ENCODE assay signal across 20 cellular contexts in the genomic region with DNA sequence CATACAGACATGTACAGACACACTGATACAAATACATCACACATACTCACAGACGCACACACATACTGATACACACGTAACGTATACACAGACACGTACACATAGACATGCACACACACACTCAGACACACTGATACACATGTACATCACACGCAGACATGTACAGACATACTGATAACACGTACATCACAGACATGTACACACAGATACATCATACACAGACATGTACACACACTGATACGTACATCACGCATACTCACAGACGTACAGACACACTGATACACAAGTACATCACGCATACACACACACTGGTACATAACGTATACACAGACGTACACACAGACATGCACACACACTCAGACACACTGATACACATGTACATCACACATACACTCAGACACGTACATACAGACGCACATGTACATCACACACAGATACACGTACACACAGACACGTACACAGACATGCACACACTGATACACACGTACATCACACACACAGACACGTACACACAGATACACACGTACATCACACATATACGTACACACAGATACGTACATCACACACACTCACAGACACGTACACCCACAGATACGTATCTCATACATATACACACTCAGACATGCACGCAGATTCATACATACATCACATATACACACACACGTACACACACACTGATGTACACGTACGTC. TPM values are rescaled to one million over a fixed set of nuclear protein-coding genes. Genes with fewer than 3 reads are reported as not detected.
A peak's percentile ranks its signal among the peaks of the same experiment; 100 is the strongest.
DNase-seq lines count a peak whose midpoint lies in the region; ATAC-seq, FAIRE-seq and TF ChIP-seq lines count a peak whose summit lies in the region.
"Had no signal": no experiment of that assay in that cellular context is flagged by ENCODE, and none has a peak within 500 bp of the region (broad histone marks: within the 10 kb centered on the region; RNA-seq: fewer than 3 reads in every experiment).

No MANE protein-coding gene starts in this region.

- H3K27me3 ChIP-seq in HepG2 (ENCODE audit: control insufficient read depth in 1 of 2, insufficient read depth in 2 of 2, low read length in 2 of 2), result no peaks in the 10 kb centered on the region; a peak in 1 of 5 replicates
- no peaks in the 10 kb centered on the region for H3K27me3 ChIP-seq in right lobe of liver
- H3K27me3 ChIP-seq in K562 (ENCODE audit: control insufficient read depth in 2 of 2, insufficient read depth in 2 of 2, low read length in 2 of 2), result no peaks in the 10 kb centered on the region; a peak in 1 of 5 replicates
- H3K27me3 ChIP-seq in iPS-20b (ENCODE audit: insufficient read depth, low read length), result no peaks in the 10 kb centered on the region
- H3K27me3 ChIP-seq in subcutaneous abdominal adipose tissue (ENCODE audit: control insufficient read depth in 5 of 5, insufficient read depth in 4 of 5, low read length in 5 of 5), result no peaks in the 10 kb centered on the region
- H3K27me3 ChIP-seq: Peyer's patch had no signal

- H3K9me1 ChIP-seq in K562 (ENCODE audit: control insufficient read depth, insufficient read depth, low read length), result no peaks in the 10 kb centered on the region

- TF ChIP-seq CTCF in HepG2 (CRISPR knock-in tag; IDR thresholded peaks at IDR 0.05), result no peak
- TF ChIP-seq CTCF in right lobe of liver (IDR thresholded peaks at IDR 0.05), result no peak
- TF ChIP-seq CTCF in K562 (IDR thresholded peaks at IDR 0.05 in 2 of 3, conservative IDR thresholded peaks at IDR 0.05 in 1 of 3; ENCODE audit: insufficient read depth in 2 of 3, low read depth in 1 of 3, low read length in 3 of 3), result no peak

- peaks cover 14% of the 10 kb centered on the region for H3K79me2 ChIP-seq in HepG2 (ENCODE audit: insufficient read depth, low read length)
- no peaks in the 10 kb centered on the region for H3K79me2 ChIP-seq in K562 (ENCODE audit: control insufficient read depth, insufficient read depth, low read length)

- H3K9me3 ChIP-seq in HepG2 (ENCODE audit: low read length) (peaks cover 80% of the 10 kb centered on the region), right lobe of liver (peaks cover 0 to 25% (median 8%) of the 10 kb centered on the region in 4 donors), K562 (replicated peaks; ENCODE audit: control insufficient read depth, insufficient read depth, low read depth, low read length) (peaks cover 22% of the 10 kb centered on the region), iPS-20b (ENCODE audit: insufficient read depth, low read depth, low read length) (peaks cover 94% of the 10 kb centered on the region), subcutaneous abdominal adipose tissue (ENCODE audit: control insufficient read depth in 5 of 5, low read length in 5 of 5) (peaks cover 32 to 74% (median 70%) of the 10 kb centered on the region in 5 donors)

- 98% methylated on average over 27 of the region's 27 CpGs for WGBS in HepG2 (ENCODE audit: low lambda C conversion rate)
- 91% methylated on average over 26 of the region's 27 CpGs for WGBS in right lobe of liver (ENCODE audit: insufficient coverage, low coverage, low lambda C conversion rate, missing lambda C conversion rate)
- 28% methylated on average over 27 of the region's 27 CpGs for WGBS in K562 (ENCODE audit: insufficient coverage, low coverage, missing lambda C conversion rate)

- H4K20me1 ChIP-seq in HepG2 (ENCODE audit: insufficient read depth, low read length) (no peaks in the 10 kb centered on the region), K562 (replicated peaks; ENCODE audit: control insufficient read depth, insufficient read depth, low read length) (no peaks in the 10 kb centered on the region)

- no peak for TF ChIP-seq RAD21 in HepG2 (CRISPR knock-in tag; IDR thresholded peaks at IDR 0.05)
- no peak for TF ChIP-seq RAD21 in K562 (CRISPR knock-in tag; conservative IDR thresholded peaks at IDR 0.05 in 1 of 2, IDR thresholded peaks at IDR 0.05 in 1 of 2)

- H3K36me3 ChIP-seq in HepG2 (replicated peaks in 1 of 2; ENCODE audit: control insufficient read depth in 1 of 2, insufficient read depth in 2 of 2, low read length in 2 of 2) (peaks cover 4 to 12% of the 10 kb centered on the region in 2 experiments; a peak in 4 of 5 replicates), right lobe of liver (peaks cover 0 to 17% (median 0%) of the 10 kb centered on the region in 4 donors), K562 (ENCODE audit: control insufficient read depth, insufficient read depth, low read length) (no peaks in the 10 kb centered on the region; the same call in 2 of the 3 replicates), iPS-20b (ENCODE audit: insufficient read depth, low read depth, low read length) (no peaks in the 10 kb centered on the region), subcutaneous abdominal adipose tissue (ENCODE audit: control insufficient read depth in 5 of 5, insufficient read depth in 5 of 5, low read length in 5 of 5) (peaks cover 2 to 44% (median 40%) of the 10 kb centered on the region in 5 donors)

- CTCF ChIA-PET in HepG2 (lab: Yijun Ruan, JAX; ENCODE audit: low intra/inter-chr PET ratio, low total read pairs), result no interaction called here
- CTCF ChIA-PET in K562 (lab: Yijun Ruan, JAX; ENCODE audit: low intra/inter-chr PET ratio), result no interaction called here

- H3K4me3 ChIP-seq in HepG2 (replicated peaks in 1 of 3; ENCODE audit: insufficient read depth in 1 of 3, low read depth in 2 of 3, low read length in 3 of 3) (no peak overlapping the region), right lobe of liver (no peak overlapping the region), K562 (no peak overlapping the region), iPS-20b (ENCODE audit: low read length) (peak overlapping the region; percentile 39), subcutaneous abdominal adipose tissue (ENCODE audit: low read depth in 1 of 5, low read length in 5 of 5) (peak overlapping the region; percentile 1 to 35 (median 27))
- H3K4me3 ChIP-seq: Peyer's patch had no signal

- H3K4me1 ChIP-seq in HepG2 (ENCODE audit: insufficient read depth, low read length) (peaks cover 22% of the 10 kb centered on the region), right lobe of liver (peaks cover 0 to 7% (median 0%) of the 10 kb centered on the region in 4 donors), K562 (replicated peaks in 1 of 2; ENCODE audit: control insufficient read depth in 2 of 2, insufficient read depth in 2 of 2, low read length in 2 of 2) (peaks cover 2 to 3% of the 10 kb centered on the region in 2 experiments; a peak in 1 of 5 replicates), iPS-20b (ENCODE audit: insufficient read depth, low read length) (no peaks in the 10 kb centered on the region), subcutaneous abdominal adipose tissue (ENCODE audit: control insufficient read depth in 5 of 5, insufficient read depth in 5 of 5, low read length in 5 of 5) (peaks cover 5 to 14% (median 13%) of the 10 kb centered on the region in 5 donors)

- H2AFZ ChIP-seq in HepG2 (ENCODE audit: low read length), result no peak overlapping the region
- no peak overlapping the region for H2AFZ ChIP-seq in K562 (ENCODE audit: low read depth, low read length)

- FAIRE-seq in HepG2 (lab: Jason Lieb, UNC) (peak; percentile 61), K562 (lab: Jason Lieb, UNC) (peak; percentile 55)

- TF ChIP-seq EP300 in HepG2 (IDR thresholded peaks at IDR 0.05; ENCODE audit: low read depth in 2 of 2, low read length in 2 of 2) (no peak), HepG2 (CRISPR knock-in tag; IDR thresholded peaks at IDR 0.05; ENCODE audit: borderline replicate concordance) (no peak), K562 (IDR thresholded peaks at IDR 0.05; ENCODE audit: low read length) (no peak)

- intact Hi-C loops in HepG2 (cut with micrococcal nuclease; ENCODE audit: unreplicated experiment) (no loop called here), right lobe of liver (cut with DNase I) (no loop called here), K562 (cut with micrococcal nuclease) (no loop called here)

- H3K4me2 ChIP-seq in HepG2 (ENCODE audit: low read depth, low read length) (no peak overlapping the region), K562 (ENCODE audit: insufficient read depth, low read length) (no peak overlapping the region; the same call in 1 of the 2 replicates)

- DNase-seq in HepG2 (ENCODE audit: low spot score), result no peak
- no peak for DNase-seq in right lobe of liver
- DNase-seq in K562 (ENCODE audit: extremely low read depth in 1 of 4, low spot score in 3 of 4), result no peak
- DNase-seq in COR-L47 (lab: John Stamatoyannopoulos, UW), result no peak
- DNase-seq: DMS53; EL; H9; KG1; MV-4-11; NCI-H1694 treated with DMSO at 0.1 percent for 48 hours; NCI-H2107; NCI-H510A; NCI-H748 treated with DMSO at 0.1 percent for 48 hours; NK-92 treated with Interleukin-12 subunit alpha and Interleukin-12 subunit beta, amount 100 ng/mL, for 24 hours had no signal

- TF ChIP-seq POLR2A in HepG2 (IDR thresholded peaks at IDR 0.05; ENCODE audit: insufficient read depth in 1 of 2, low read depth in 2 of 2, low read length in 2 of 2), result no peak
- TF ChIP-seq POLR2A in right lobe of liver (IDR thresholded peaks at IDR 0.05), result no peak
- TF ChIP-seq POLR2A in K562 (conservative IDR thresholded peaks at IDR 0.05), result no peak

- POLR2A ChIA-PET in HepG2 (lab: Yijun Ruan, JAX), result no interaction called here
- POLR2A ChIA-PET in K562 (lab: Yijun Ruan, JAX), result no interaction called here

- H3K9ac ChIP-seq in HepG2 (ENCODE audit: insufficient read depth, low read depth, low read length) (no peak overlapping the region), K562 (ENCODE audit: insufficient read depth in 1 of 2, low read depth in 2 of 2, low read length in 2 of 2) (no peak overlapping the region), iPS-20b (ENCODE audit: low read depth, low read length) (no peak overlapping the region), subcutaneous abdominal adipose tissue (ENCODE audit: low read length in 5 of 5) (no peak overlapping the region)

- no TSS peak for BruUV-seq in HepG2 (replicated peaks; lab: Mats Ljungman, UMichigan)
- BruUV-seq in K562 (replicated peaks; lab: Mats Ljungman, UMichigan), result no TSS peak

- ATAC-seq in HepG2, result no peak
- ATAC-seq in right lobe of liver, result no peak
- no peak for ATAC-seq in K562
- ATAC-seq in GM18868 (IDR thresholded peaks at IDR 0.05; ENCODE audit: unreplicated experiment), result no peak
- no peak for ATAC-seq in GM21529 (IDR thresholded peaks at IDR 0.05; ENCODE audit: unreplicated experiment)

- in situ Hi-C loops in HepG2 (cut with HindIII; ENCODE audit: extremely low pct_ligation_motif_present, low pct_unique_long_range_greater_than_20kb) (no loop called here), K562 (cut with MboI) (no loop called here)

- H3K27ac ChIP-seq in HepG2 (ENCODE audit: extremely low read length, insufficient read depth, low read length), result no peak overlapping the region
- H3K27ac ChIP-seq in right lobe of liver, result no peak overlapping the region
- H3K27ac ChIP-seq in K562 (ENCODE audit: extremely low read depth, low read depth, low read length), result no peak overlapping the region; the same call in 2 of the 3 replicates
- no peak overlapping the region for H3K27ac ChIP-seq in iPS-20b (ENCODE audit: low read length)
- H3K27ac ChIP-seq in subcutaneous abdominal adipose tissue (ENCODE audit: low read depth, low read length), result no peak overlapping the region
- H3K27ac ChIP-seq: 22Rv1, Peyer's patch had no signal

RNA-seq across cellular contexts. Expression of a gene that starts 5.1 kb away (rescaled TPM):
- 6.8 and 8.8 TPM in 2 replicates for total RNA-seq in HepG2 (2016; rRNA removed; fragmentation: Illumina TruSeq; extraction: Trizol)
- 2.6 and 3.0 TPM in 2 replicates for total RNA-seq in HepG2 (2016; cell fraction: cytosol; rRNA removed; fragmentation: Illumina TruSeq; extraction: Trizol; ENCODE audit: low read depth)
- 6.9 and 7.4 TPM in 2 replicates for total RNA-seq in HepG2 (2016; cell fraction: insoluble cytoplasmic fraction; rRNA removed; fragmentation: Illumina TruSeq; extraction: Trizol)
- total RNA-seq in HepG2 (2016; cell fraction: membrane; rRNA removed; fragmentation: Illumina TruSeq; extraction: Trizol), result 1.9 and 3.0 TPM in 2 replicates
- total RNA-seq in HepG2 (2016; cell fraction: nucleus; rRNA removed; fragmentation: Illumina TruSeq; extraction: Trizol), result 16.0 and 16.5 TPM in 2 replicates
- 6.1 and 6.7 TPM in 2 replicates for polyA plus RNA-seq in HepG2 (2011; rRNA removed)
- polyA plus RNA-seq in HepG2 (2011; cell fraction: cytosol; rRNA removed), result 1.1 and 1.6 TPM in 2 replicates
- 13.3 and 15.0 TPM in 2 replicates for polyA plus RNA-seq in HepG2 (2011; cell fraction: nucleus; rRNA removed)
- 5.1 and 5.2 TPM in 2 replicates for polyA plus RNA-seq in HepG2 (2012)
- 0.75 and 1.0 TPM in 2 replicates for polyA plus RNA-seq in HepG2 (2016; cell fraction: cytosol; fragmentation: Illumina TruSeq; extraction: Trizol; ENCODE audit: low read depth)
- polyA plus RNA-seq in HepG2 (2016; cell fraction: insoluble cytoplasmic fraction; fragmentation: Illumina TruSeq; extraction: Trizol; ENCODE audit: low read depth), result 4.7 and 5.1 TPM in 2 replicates
- 0.47 and 0.76 TPM in 2 replicates for polyA plus RNA-seq in HepG2 (2016; cell fraction: membrane; fragmentation: Illumina TruSeq; extraction: Trizol; ENCODE audit: low read depth)
- 21.1 and 27.9 TPM in 2 replicates for polyA plus RNA-seq in HepG2 (2016; cell fraction: nucleus; fragmentation: Illumina TruSeq; extraction: Trizol; ENCODE audit: insufficient read depth, low read depth)
- 3.3 and 5.8 TPM in 2 replicates for polyA minus RNA-seq in HepG2 (2011; rRNA and poly(A)+ RNA removed; ENCODE audit: low replicate concordance)
- 1.8 and 2.7 TPM in 2 replicates for polyA minus RNA-seq in HepG2 (2011; cell fraction: cytosol; rRNA and poly(A)+ RNA removed)
- polyA minus RNA-seq in HepG2 (2011; cell fraction: nucleus; rRNA and poly(A)+ RNA removed), result 24.7 and 26.6 TPM in 2 replicates
- total RNA-seq in right lobe of liver, result 1 to 10 TPM; 2.2 to 7.9 (median 5.7) TPM
- total RNA-seq in K562 (2011; cell fraction: chromatin; rRNA removed; ENCODE audit: low replicate concordance), result 3.0 and 4.3 TPM in 2 replicates
- total RNA-seq in K562 (2011; cell fraction: nucleolus; rRNA removed), result 2.0 and 2.9 TPM in 2 replicates
- 2.4 and 3.7 TPM in 2 replicates for total RNA-seq in K562 (2011; cell fraction: nucleoplasm; rRNA removed)
- 0.45 and 0.82 TPM in 2 replicates for total RNA-seq in K562 (2014; rRNA removed)
- 1.1 TPM in 2 replicates for total RNA-seq in K562 (2014; rRNA removed; fragmentation: Illumina TruSeq; extraction: Trizol)
- total RNA-seq in K562 (2015; rRNA removed; fragmentation: Illumina TruSeq; extraction: Trizol), result 0.60 and 1.1 TPM in 2 replicates
- total RNA-seq in K562 (2021), result 0.51 and 0.60 TPM in 2 replicates
- polyA plus RNA-seq in K562 (2011; rRNA removed), result 0.16 and 0.46 TPM in 2 replicates
- 0.03 and 0.06 TPM in 2 replicates for polyA plus RNA-seq in K562 (2011; cell fraction: cytosol; rRNA removed)
- 0.26 and 0.39 TPM in 2 replicates for polyA plus RNA-seq in K562 (2011; cell fraction: nucleus; rRNA removed)
- polyA plus RNA-seq in K562 (2012), result 0.23 and 1.1 TPM in 2 replicates
- 0.48 and 0.55 TPM in 2 replicates for polyA plus RNA-seq in K562 (2014; fragmentation: Illumina TruSeq; extraction: Trizol)
- polyA plus RNA-seq in K562 (2014; fragmentation: Nextera tagmentation; extraction: Ambion mirVana), result under 1 TPM; 0.68 to 0.84 TPM
- polyA plus RNA-seq in K562 (2014; rRNA removed), result 0.28 and 0.69 TPM in 2 replicates
- 0.33 and 0.70 TPM in 2 replicates for polyA minus RNA-seq in K562 (2011; rRNA and poly(A)+ RNA removed)
- polyA minus RNA-seq in K562 (2011; cell fraction: cytosol; rRNA and poly(A)+ RNA removed), result 0.10 TPM in 1 of 2 replicates, not detected in the other
- polyA minus RNA-seq in K562 (2011; cell fraction: nucleus; rRNA and poly(A)+ RNA removed), result 0.44 and 0.67 TPM in 2 replicates

RNA-seq across cellular contexts. Expression of a gene that starts 35.2 kb away (rescaled TPM):
- total RNA-seq in HepG2 (2016; rRNA removed; fragmentation: Illumina TruSeq; extraction: Trizol), result 6.5 and 8.4 TPM in 2 replicates
- total RNA-seq in HepG2 (2016; cell fraction: cytosol; rRNA removed; fragmentation: Illumina TruSeq; extraction: Trizol; ENCODE audit: low read depth), result 0.44 and 1.5 TPM in 2 replicates
- total RNA-seq in HepG2 (2016; cell fraction: insoluble cytoplasmic fraction; rRNA removed; fragmentation: Illumina TruSeq; extraction: Trizol), result 7.3 and 7.4 TPM in 2 replicates
- 1.2 and 2.1 TPM in 2 replicates for total RNA-seq in HepG2 (2016; cell fraction: membrane; rRNA removed; fragmentation: Illumina TruSeq; extraction: Trizol)
- total RNA-seq in HepG2 (2016; cell fraction: nucleus; rRNA removed; fragmentation: Illumina TruSeq; extraction: Trizol), result 12.2 and 12.3 TPM in 2 replicates
- 3.8 and 5.2 TPM in 2 replicates for polyA plus RNA-seq in HepG2 (2011; rRNA removed)
- polyA plus RNA-seq in HepG2 (2011; cell fraction: cytosol; rRNA removed), result 2.9 and 3.4 TPM in 2 replicates
- polyA plus RNA-seq in HepG2 (2011; cell fraction: nucleus; rRNA removed), result 18.5 and 18.6 TPM in 2 replicates
- 3.2 and 3.8 TPM in 2 replicates for polyA plus RNA-seq in HepG2 (2012)
- polyA plus RNA-seq in HepG2 (2016; cell fraction: cytosol; fragmentation: Illumina TruSeq; extraction: Trizol; ENCODE audit: low read depth), result 0.10 and 0.14 TPM in 2 replicates
- polyA plus RNA-seq in HepG2 (2016; cell fraction: insoluble cytoplasmic fraction; fragmentation: Illumina TruSeq; extraction: Trizol; ENCODE audit: low read depth), result 4.0 and 4.7 TPM in 2 replicates
- polyA plus RNA-seq in HepG2 (2016; cell fraction: membrane; fragmentation: Illumina TruSeq; extraction: Trizol; ENCODE audit: low read depth), result 0.45 and 0.70 TPM in 2 replicates
- polyA plus RNA-seq in HepG2 (2016; cell fraction: nucleus; fragmentation: Illumina TruSeq; extraction: Trizol; ENCODE audit: insufficient read depth, low read depth), result 11.4 and 11.7 TPM in 2 replicates
- 6.6 and 10.6 TPM in 2 replicates for polyA minus RNA-seq in HepG2 (2011; rRNA and poly(A)+ RNA removed; ENCODE audit: low replicate concordance)
- 3.0 and 4.5 TPM in 2 replicates for polyA minus RNA-seq in HepG2 (2011; cell fraction: cytosol; rRNA and poly(A)+ RNA removed)
- polyA minus RNA-seq in HepG2 (2011; cell fraction: nucleus; rRNA and poly(A)+ RNA removed), result 19.3 and 19.5 TPM in 2 replicates
- total RNA-seq in right lobe of liver, result 10 to 100 TPM in 1 of 6 experiments, 1 to 10 TPM in 5; 3.2 to 14.9 (median 3.9) TPM
- 32.8 and 42.5 TPM in 2 replicates for total RNA-seq in K562 (2011; cell fraction: chromatin; rRNA removed; ENCODE audit: low replicate concordance)
- total RNA-seq in K562 (2011; cell fraction: nucleolus; rRNA removed), result 33.4 TPM in 2 replicates
- total RNA-seq in K562 (2011; cell fraction: nucleoplasm; rRNA removed), result 33.9 and 38.7 TPM in 2 replicates
- total RNA-seq in K562 (2014; rRNA removed), result 10.8 and 13.4 TPM in 2 replicates
- total RNA-seq in K562 (2014; rRNA removed; fragmentation: Illumina TruSeq; extraction: Trizol), result 6.4 and 8.1 TPM in 2 replicates
- total RNA-seq in K562 (2015; rRNA removed; fragmentation: Illumina TruSeq; extraction: Trizol), result 6.7 and 9.9 TPM in 2 replicates
- total RNA-seq in K562 (2021), result 14.1 and 14.3 TPM in 2 replicates
- polyA plus RNA-seq in K562 (2011; rRNA removed), result 6.6 and 8.0 TPM in 2 replicates
- polyA plus RNA-seq in K562 (2011; cell fraction: cytosol; rRNA removed), result 5.7 and 13.9 TPM in 2 replicates
- 10.3 and 16.6 TPM in 2 replicates for polyA plus RNA-seq in K562 (2011; cell fraction: nucleus; rRNA removed)
- 6.1 and 9.9 TPM in 2 replicates for polyA plus RNA-seq in K562 (2012)
- polyA plus RNA-seq in K562 (2014; fragmentation: Illumina TruSeq; extraction: Trizol), result 4.5 and 4.8 TPM in 2 replicates
- 1 to 10 TPM; 1.2 to 1.4 TPM for polyA plus RNA-seq in K562 (2014; fragmentation: Nextera tagmentation; extraction: Ambion mirVana)
- 12.0 and 14.9 TPM in 2 replicates for polyA plus RNA-seq in K562 (2014; rRNA removed)
- polyA minus RNA-seq in K562 (2011; rRNA and poly(A)+ RNA removed), result 7.4 and 7.6 TPM in 2 replicates
- polyA minus RNA-seq in K562 (2011; cell fraction: cytosol; rRNA and poly(A)+ RNA removed), result 10.3 and 17.4 TPM in 2 replicates
- 14.8 and 16.3 TPM in 2 replicates for polyA minus RNA-seq in K562 (2011; cell fraction: nucleus; rRNA and poly(A)+ RNA removed)

Comparison
In these comparisons a context has a peak if more than half of its experiments do, and no peak if none do; other contexts are left out.
1. H3K4me3 ChIP-seq: peak in iPS-20b (single experiment) and subcutaneous abdominal adipose tissue (5 of 5); none in HepG2 (0 of 3), right lobe of liver (0 of 3) and K562 (single experiment).